ENCODE assay signal across 10 cellular contexts in the genomic region with DNA sequence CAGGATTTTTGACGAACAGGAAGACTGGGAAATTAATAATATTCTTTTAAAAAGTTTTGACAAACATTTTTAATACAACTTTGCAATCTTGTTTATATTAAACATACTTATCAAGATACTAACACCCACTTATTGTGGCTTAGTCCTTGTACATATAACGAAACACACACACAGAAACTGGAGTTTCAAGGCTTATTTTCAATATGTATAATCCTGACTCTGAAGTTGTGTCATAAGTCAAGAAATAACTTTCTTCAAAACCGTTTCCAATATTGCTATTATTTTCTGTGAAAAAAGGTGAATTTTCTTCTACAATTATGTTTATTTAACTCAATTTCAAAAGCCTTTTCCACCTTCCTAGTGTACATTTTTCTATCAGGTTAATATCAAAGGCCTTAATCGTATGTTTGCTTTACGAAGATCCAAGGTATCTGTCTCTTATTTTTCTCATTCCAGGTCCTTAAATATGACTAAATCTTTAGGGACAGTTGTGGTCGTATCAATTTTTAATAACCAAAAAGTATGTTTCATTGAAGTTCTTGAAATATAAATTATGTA. TPM values are rescaled to one million over a fixed set of nuclear protein-coding genes. Genes with fewer than 3 reads are reported as not detected.
DNase-seq lines count a peak whose midpoint lies in the region; ATAC-seq and TF ChIP-seq lines count a peak whose summit lies in the region.
"Had no signal": no experiment of that assay in that cellular context is flagged by ENCODE, and none has a peak within 500 bp of the region (broad histone marks: within the 10 kb centered on the region; RNA-seq: fewer than 3 reads in every experiment).

No MANE protein-coding gene starts in this region.

- H3K9me3 Mint-ChIP-seq in GM23338 (no peaks in the 10 kb centered on the region; the same call in 2 of the 3 replicates), osteocyte (ENCODE audit: unreplicated experiment) (no peaks in the 10 kb centered on the region)
- H3K9me3 Mint-ChIP-seq in activated T-helper 17 cell treated with anti-CD3 and anti-CD28 coated beads, Interleukin-2, amount 50 U/mL, for 72 hours = no peaks in the 10 kb centered on the region

- H3K36me3 ChIP-seq in GM23338 (ENCODE audit: insufficient read depth) = no peaks in the 10 kb centered on the region

- H3K4me1 Mint-ChIP-seq in GM23338 (peaks cover 27% of the 10 kb centered on the region), osteocyte (ENCODE audit: unreplicated experiment) (peaks cover 36% of the 10 kb centered on the region)
- peaks cover 19% of the 10 kb centered on the region for H3K4me1 Mint-ChIP-seq in activated T-helper 17 cell treated with anti-CD3 and anti-CD28 coated beads, Interleukin-2, amount 50 U/mL, for 72 hours

- H3K27me3 Mint-ChIP-seq in GM23338 (ENCODE audit: insufficient read depth, low read depth, poor library complexity) = peaks cover 92% of the 10 kb centered on the region
- peaks cover 13% of the 10 kb centered on the region for H3K27me3 Mint-ChIP-seq in activated T-helper 17 cell treated with anti-CD3 and anti-CD28 coated beads, Interleukin-2, amount 50 U/mL, for 72 hours
- peaks cover 6% of the 10 kb centered on the region for H3K27me3 Mint-ChIP-seq in osteocyte (ENCODE audit: unreplicated experiment)

- peaks cover 44% of the 10 kb centered on the region for H3F3A ChIP-seq in GM23338 (replicated peaks; ENCODE audit: low read depth)

- DNase-seq in DMS79 treated with DMSO at 0.1 percent for 48 hours (lab: John Stamatoyannopoulos, UW) (peak; percentile 72), DMS79 (lab: John Stamatoyannopoulos, UW) (no peak), GM23338 (ENCODE audit: low spot score) (no peak), osteocyte (ENCODE audit: extremely low spot score, unreplicated experiment) (no peak), GM19238 (ENCODE audit: insufficient read length, low spot score) (no peak), HPDE6-E6E7 (ENCODE audit: extremely low spot score) (no peak)
- DNase-seq: NCI-H1930, nephron progenitor cell had no signal

- no peak overlapping the region for H3K4me3 Mint-ChIP-seq in GM23338
- H3K4me3 Mint-ChIP-seq in activated T-helper 17 cell treated with anti-CD3 and anti-CD28 coated beads, Interleukin-2, amount 50 U/mL, for 72 hours = peak overlapping the region; percentile 92
- peak overlapping the region; percentile 98 for H3K4me3 Mint-ChIP-seq in osteocyte (ENCODE audit: unreplicated experiment)
- H3K4me3 Mint-ChIP-seq: nephron progenitor cell had no signal

- peaks cover 49% of the 10 kb centered on the region for H4K20me1 ChIP-seq in GM23338 (replicated peaks; ENCODE audit: insufficient read depth)

- H3K4me1 ChIP-seq in GM23338 (ENCODE audit: insufficient read depth) = peaks cover 34% of the 10 kb centered on the region

- no peak overlapping the region for H2AFZ ChIP-seq in GM23338

- H3K36me3 Mint-ChIP-seq in GM23338 (ENCODE audit: low read depth) (no peaks in the 10 kb centered on the region), osteocyte (ENCODE audit: unreplicated experiment) (no peaks in the 10 kb centered on the region)
- H3K36me3 Mint-ChIP-seq in activated T-helper 17 cell treated with anti-CD3 and anti-CD28 coated beads, Interleukin-2, amount 50 U/mL, for 72 hours (ENCODE audit: low read depth) = peaks cover 22% of the 10 kb centered on the region

- H3K9me2 ChIP-seq in GM23338 (ENCODE audit: insufficient read depth) = no peaks in the 10 kb centered on the region

- H3K27ac ChIP-seq in GM23338 (ENCODE audit: low read depth) = no peak overlapping the region

- no peak overlapping the region for H3K27ac Mint-ChIP-seq in GM23338
- H3K27ac Mint-ChIP-seq in activated T-helper 17 cell treated with anti-CD3 and anti-CD28 coated beads, Interleukin-2, amount 50 U/mL, for 72 hours = no peak overlapping the region
- peak overlapping the region; percentile 58 for H3K27ac Mint-ChIP-seq in osteocyte (ENCODE audit: unreplicated experiment)
- H3K27ac Mint-ChIP-seq: nephron progenitor cell had no signal

- no peaks in the 10 kb centered on the region for H3K79me2 ChIP-seq in GM23338 (replicated peaks; ENCODE audit: insufficient read depth)

- no peak for TF ChIP-seq CTCF in GM23338 (conservative IDR thresholded peaks at IDR 0.05; ENCODE audit: low read depth in 2 of 2)
- no peak for TF ChIP-seq CTCF in osteocyte (IDR thresholded peaks at IDR 0.05)

- peaks cover 99% of the 10 kb centered on the region for H3K27me3 ChIP-seq in GM23338 (ENCODE audit: insufficient read depth)

- no peak overlapping the region for H3K4me3 ChIP-seq in GM23338

- ATAC-seq in GM23338 (no peak), HG02759 (IDR thresholded peaks at IDR 0.05; ENCODE audit: unreplicated experiment) (no peak)
- no peak for ATAC-seq in activated T-helper 17 cell treated with anti-CD3 and anti-CD28 coated beads, Interleukin-2, amount 50 U/mL, for 72 hours (replicated peaks)

- no peak overlapping the region for H3K4me2 ChIP-seq in GM23338

TF ChIP-seq in GM23338, 12 proteins besides CTCF, POLR2A, EP300 and RAD21:
- TF ChIP-seq STAT1 (IDR thresholded peaks at IDR 0.05; ENCODE audit: unreplicated experiment) (no peak), EZH2 (IDR thresholded peaks at IDR 0.05; ENCODE audit: low read depth, unreplicated experiment) (peak; percentile 32)

RNA-seq across cellular contexts. Expression of a gene that starts 1.8 kb away (rescaled TPM):
- not detected in 2 replicates for total RNA-seq in GM23338 (2014; rRNA removed; shearing (Covaris generic))
- polyA plus RNA-seq in GM23338 (2016; fragmentation: Nextera tagmentation; extraction: Ambion mirVana) = not detected in 2 replicates
- 10 to 100 TPM in 1 of 2 donors, 1 to 10 TPM in 1; 8.3 to 16.2 TPM for total RNA-seq in activated T-helper 17 cell treated with anti-CD3 and anti-CD28 coated beads, Interleukin-2, amount 50 U/mL, for 72 hours
- total RNA-seq in osteocyte = 9.2 and 9.6 TPM in 2 replicates

RNA-seq across cellular contexts. Expression of a gene that starts 11.8 kb away (rescaled TPM):
- total RNA-seq in GM23338 (2014; rRNA removed; shearing (Covaris generic)) = 53.2 and 54.2 TPM in 2 replicates
- polyA plus RNA-seq in GM23338 (2016; fragmentation: Nextera tagmentation; extraction: Ambion mirVana) = 19.8 and 24.1 TPM in 2 replicates
- total RNA-seq in activated T-helper 17 cell treated with anti-CD3 and anti-CD28 coated beads, Interleukin-2, amount 50 U/mL, for 72 hours = 10 to 100 TPM; 55.5 to 69.7 TPM
- 50.9 and 52.0 TPM in 2 replicates for total RNA-seq in osteocyte
